In the genomic region with DNA sequence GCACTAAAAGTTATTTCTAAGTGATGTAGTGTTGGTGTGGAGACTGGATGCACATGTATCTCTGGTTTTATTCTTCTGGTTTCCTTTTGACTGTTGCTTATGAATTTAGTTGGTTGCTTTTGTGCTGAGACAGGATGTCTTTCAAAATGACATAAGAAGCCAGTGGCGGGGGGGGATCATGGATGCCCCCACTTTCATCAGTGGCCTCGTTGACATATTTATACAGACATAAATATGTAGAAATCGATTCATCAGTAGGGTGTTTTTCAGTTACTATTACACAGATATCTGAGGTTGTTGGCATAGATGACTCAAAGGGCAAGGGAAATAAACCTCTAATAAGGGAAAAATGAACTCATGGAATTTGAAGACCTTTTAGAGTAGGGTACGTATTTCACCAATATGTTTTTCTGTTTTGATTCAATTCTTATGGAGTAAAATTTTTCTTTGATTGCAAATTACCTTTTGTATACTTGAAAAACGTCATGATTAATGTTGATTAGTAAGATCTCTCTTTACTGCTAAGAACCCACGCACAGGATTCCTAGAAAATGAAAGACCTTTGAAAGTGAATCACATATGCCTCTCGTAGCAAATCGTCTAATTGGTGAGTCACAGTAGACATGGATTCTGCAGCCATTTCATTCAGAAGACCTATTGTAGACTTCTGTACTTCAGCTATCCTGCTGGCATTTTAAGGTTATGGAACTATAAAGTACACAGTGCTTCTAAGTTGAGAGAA, we compare ENCODE assay signal across 13 cellular contexts.
A peak's percentile ranks its signal among the peaks of the same experiment; 100 is the strongest.
DNase-seq lines count a peak whose midpoint lies in the region; ATAC-seq, FAIRE-seq and TF ChIP-seq lines count a peak whose summit lies in the region.
"Had no signal": no experiment of that assay in that cellular context is flagged by ENCODE, and none has a peak within 500 bp of the region (broad histone marks: within the 10 kb centered on the region; RNA-seq: fewer than 3 reads in every experiment).

No MANE protein-coding gene starts in this region.

- TF ChIP-seq CTCF in keratinocyte (optimal IDR thresholded peaks at IDR 0.05 in 1 of 3, IDR thresholded peaks at IDR 0.05 in 1 of 3, conservative IDR thresholded peaks at IDR 0.05 in 1 of 3; ENCODE audit: extremely low read depth in 1 of 3, insufficient read depth in 2 of 3, low read length in 3 of 3) (no peak), right lobe of liver (IDR thresholded peaks at IDR 0.05) (no peak), nephron progenitor cell (IDR thresholded peaks at IDR 0.05) (no peak)

- H3K9me1 ChIP-seq in keratinocyte (ENCODE audit: control insufficient read depth, extremely low read depth, insufficient read depth, low read length), result no peaks in the 10 kb centered on the region

- H3K9me3 Mint-ChIP-seq in activated naive CD8-positive, alpha-beta T cell treated with anti-CD3 and anti-CD28 coated beads for 36 hours, result peaks cover 2% of the 10 kb centered on the region
- no peaks in the 10 kb centered on the region for H3K9me3 Mint-ChIP-seq in nephron progenitor cell

- no peak overlapping the region for H3K9ac ChIP-seq in keratinocyte (ENCODE audit: control insufficient read depth, extremely low read depth, insufficient read depth, low read length)

- no peak overlapping the region for H3K4me3 Mint-ChIP-seq in activated naive CD8-positive, alpha-beta T cell treated with anti-CD3 and anti-CD28 coated beads for 36 hours
- H3K4me3 Mint-ChIP-seq in nephron progenitor cell, result no peak overlapping the region
- H3K4me3 Mint-ChIP-seq: naive B cell had no signal

- H3K9me3 ChIP-seq in keratinocyte (ENCODE audit: control insufficient read depth, low read depth, low read length) (no peaks in the 10 kb centered on the region), right lobe of liver (no peaks in the 10 kb centered on the region)
- H3K9me3 ChIP-seq: suprapubic skin had no signal

- H3K4me1 Mint-ChIP-seq in activated naive CD8-positive, alpha-beta T cell treated with anti-CD3 and anti-CD28 coated beads for 36 hours, result peaks cover 21% of the 10 kb centered on the region
- peaks cover 29% of the 10 kb centered on the region for H3K4me1 Mint-ChIP-seq in nephron progenitor cell
- H3K4me1 Mint-ChIP-seq: naive B cell had no signal

- intact Hi-C loops in right lobe of liver (cut with DNase I), result no loop called here

- no peaks in the 10 kb centered on the region for H3K36me3 Mint-ChIP-seq in activated naive CD8-positive, alpha-beta T cell treated with anti-CD3 and anti-CD28 coated beads for 36 hours
- no peaks in the 10 kb centered on the region for H3K36me3 Mint-ChIP-seq in nephron progenitor cell (ENCODE audit: low read depth)
- H3K36me3 Mint-ChIP-seq: naive B cell had no signal

- no peaks in the 10 kb centered on the region for H4K20me1 ChIP-seq in keratinocyte (ENCODE audit: control insufficient read depth, extremely low read depth, insufficient read depth, low read length)

- WGBS in right lobe of liver (ENCODE audit: insufficient coverage, low coverage, low lambda C conversion rate, missing lambda C conversion rate), result 42% methylated on average over 8 of the region's 8 CpGs

- H3K27me3 ChIP-seq in keratinocyte (ENCODE audit: control insufficient read depth, extremely low read depth, insufficient read depth, low read length), result no peaks in the 10 kb centered on the region
- H3K27me3 ChIP-seq in right lobe of liver, result no peaks in the 10 kb centered on the region
- H3K27me3 ChIP-seq: suprapubic skin had no signal

- H3K79me2 ChIP-seq in keratinocyte (ENCODE audit: control insufficient read depth, insufficient read depth, low read length), result no peaks in the 10 kb centered on the region

- DNase-seq in AG20443 (ENCODE audit: low spot score), result peak; percentile 33
- peak; percentile 56 for DNase-seq in HT1080 (ENCODE audit: low read depth)
- peak; percentile 18 for DNase-seq in activated naive CD8-positive, alpha-beta T cell treated with anti-CD3 and anti-CD28 coated beads for 36 hours
- no peak for DNase-seq in keratinocyte (ENCODE audit: low read depth, low spot score)
- DNase-seq in right lobe of liver, result no peak
- DNase-seq in SKM-1 treated with dmso at 0.1 percent for 144 hours (lab: John Stamatoyannopoulos, UW; ENCODE audit: unreplicated experiment), result no peak
- no peak for DNase-seq in nephron progenitor cell
- DNase-seq: amniotic stem cell, COR-L47, naive B cell, NCI-H187 treated with DMSO at 0.1 percent for 48 hours had no signal

- TF ChIP-seq POLR2A in right lobe of liver (IDR thresholded peaks at IDR 0.05), result no peak

- H3K4me2 ChIP-seq in keratinocyte (ENCODE audit: control insufficient read depth, extremely low read depth, insufficient read depth, low read depth, low read length), result peak overlapping the region; percentile 3

- ATAC-seq in HG02970 (IDR thresholded peaks at IDR 0.05; ENCODE audit: low FRiP score, unreplicated experiment) (no peak), right lobe of liver (no peak)

- no peaks in the 10 kb centered on the region for H3K27me3 Mint-ChIP-seq in activated naive CD8-positive, alpha-beta T cell treated with anti-CD3 and anti-CD28 coated beads for 36 hours
- H3K27me3 Mint-ChIP-seq in nephron progenitor cell (ENCODE audit: low read depth, poor library complexity), result peaks cover 3% of the 10 kb centered on the region

- dilution Hi-C loops in keratinocyte (cut with MboI; ENCODE audit: extremely low pct_ligation_motif_present, low sequenced_read_pairs), result no loop called here

- no peak overlapping the region for H3K27ac ChIP-seq in keratinocyte (ENCODE audit: control insufficient read depth, insufficient read depth, low read length)
- no peak overlapping the region for H3K27ac ChIP-seq in right lobe of liver
- H3K27ac ChIP-seq: suprapubic skin had no signal

- H3K36me3 ChIP-seq in keratinocyte (ENCODE audit: control insufficient read depth in 2 of 2, extremely low read depth in 1 of 2, insufficient read depth in 2 of 2, low read length in 2 of 2), result no peaks in the 10 kb centered on the region
- no peaks in the 10 kb centered on the region for H3K36me3 ChIP-seq in right lobe of liver
- H3K36me3 ChIP-seq: suprapubic skin had no signal

- H2AFZ ChIP-seq in keratinocyte (ENCODE audit: control insufficient read depth, low read length), result no peak overlapping the region

- FAIRE-seq in keratinocyte (lab: Jason Lieb, UNC), result peak; percentile 70

- H3K4me3 ChIP-seq in keratinocyte (ENCODE audit: control insufficient read depth in 2 of 3, extremely low read depth in 1 of 3, insufficient read depth in 2 of 3, low read depth in 1 of 3, low read length in 3 of 3), result no peak overlapping the region
- no peak overlapping the region for H3K4me3 ChIP-seq in right lobe of liver
- H3K4me3 ChIP-seq: suprapubic skin had no signal

- H3K4me1 ChIP-seq in keratinocyte (ENCODE audit: control insufficient read depth, extremely low read depth, insufficient read depth, low read length) (peaks cover 31% of the 10 kb centered on the region), right lobe of liver (no peaks in the 10 kb centered on the region)
- H3K4me1 ChIP-seq: suprapubic skin had no signal

- H3K27ac Mint-ChIP-seq in activated naive CD8-positive, alpha-beta T cell treated with anti-CD3 and anti-CD28 coated beads for 36 hours, result peak overlapping the region; percentile 70
- H3K27ac Mint-ChIP-seq in nephron progenitor cell, result no peak overlapping the region

Comparison
In these comparisons a context has a peak if more than half of its experiments do, and no peak if none do; other contexts are left out.
1. DNase-seq: peak in AG20443 (single experiment), HT1080 (single experiment) and activated naive CD8-positive, alpha-beta T cell treated with anti-CD3 and anti-CD28 coated beads for 36 hours (single experiment); none in keratinocyte (single experiment), right lobe of liver (0 of 3), SKM-1 treated with dmso at 0.1 percent for 144 hours (single experiment) and nephron progenitor cell (single experiment).